ENCODE assay signal across 9 cellular contexts in genomic region chr2:118223487-118224136, GRCh38.
A peak's percentile ranks its signal among the peaks of the same experiment; 100 is the strongest.
DNase-seq lines count a peak whose midpoint lies in the region; ATAC-seq, FAIRE-seq and TF ChIP-seq lines count a peak whose summit lies in the region.
"Had no signal": no experiment of that assay in that cellular context is flagged by ENCODE, and none has a peak within 500 bp of the region (broad histone marks: within the 10 kb centered on the region; RNA-seq: fewer than 3 reads in every experiment).

No MANE protein-coding gene starts in this region.

- TF ChIP-seq CTCF in bronchial epithelial cell (IDR thresholded peaks at IDR 0.05; ENCODE audit: insufficient read depth, low read length, severe bottlenecking) (no peak), neural cell (IDR thresholded peaks at IDR 0.05; ENCODE audit: poor library complexity, severe bottlenecking) (no peak)

- H3F3A ChIP-seq in neural cell (ENCODE audit: insufficient read depth, low read length, poor library complexity, severe bottlenecking): no peaks in the 10 kb centered on the region

- H3K36me3 ChIP-seq in bronchial epithelial cell (ENCODE audit: control insufficient read depth, insufficient read depth, low read length) (no peaks in the 10 kb centered on the region), neural cell (ENCODE audit: insufficient read depth, low read length) (no peaks in the 10 kb centered on the region)

- TF ChIP-seq EP300 in neural cell (conservative IDR thresholded peaks at IDR 0.05; ENCODE audit: poor library complexity, severe bottlenecking): no peak

- TF ChIP-seq RAD21 in neural cell (conservative IDR thresholded peaks at IDR 0.05): no peak

- no peaks in the 10 kb centered on the region for H4K20me1 ChIP-seq in neural cell (ENCODE audit: insufficient read depth)

- H3K9me2 ChIP-seq in neural cell (ENCODE audit: insufficient read depth, low read length): no peaks in the 10 kb centered on the region

- ATAC-seq in HG03135 (IDR thresholded peaks at IDR 0.05; ENCODE audit: unreplicated experiment): peak; percentile 5
- ATAC-seq in GM18873 (IDR thresholded peaks at IDR 0.05; ENCODE audit: low FRiP score, unreplicated experiment): no peak
- no peak for ATAC-seq in GM21367 (IDR thresholded peaks at IDR 0.05; ENCODE audit: unreplicated experiment)
- no peak for ATAC-seq in left colon

- H3K4me2 ChIP-seq in neural cell (ENCODE audit: low read length): no peak overlapping the region

- no peak for FAIRE-seq in bronchial epithelial cell (lab: Jason Lieb, UNC)
- FAIRE-seq: A204.1 had no signal

- intact Hi-C loops in left colon (cut with DNase I, micrococcal nuclease): loop anchor here in 1 of 2 donors (5.0 kb wide), 1 partner anchor 629 kb away; no protein-coding TSS in a partner anchor

- DNase-seq in NCI-H524 (lab: John Stamatoyannopoulos, UW) (peak; percentile 12 to 39), NCI-H524 treated with DMSO at 0.1 percent for 48 hours (lab: John Stamatoyannopoulos, UW) (no peak), bronchial epithelial cell (ENCODE audit: low read depth) (no peak), left colon (no peak)

- no peak overlapping the region for H3K9ac ChIP-seq in neural cell (ENCODE audit: low read length)

- H3K4me3 ChIP-seq in bronchial epithelial cell (ENCODE audit: low read depth, low read length): peak overlapping the region; percentile 43
- no peak overlapping the region for H3K4me3 ChIP-seq in neural cell (ENCODE audit: low read length)

- H3K27me3 ChIP-seq in bronchial epithelial cell (ENCODE audit: control insufficient read depth, insufficient read depth, low read length) (no peaks in the 10 kb centered on the region), neural cell (ENCODE audit: insufficient read depth, low read depth, low read length) (peaks cover 86% of the 10 kb centered on the region)

- no peaks in the 10 kb centered on the region for H3K79me2 ChIP-seq in neural cell (replicated peaks; ENCODE audit: insufficient read depth, low read length)

- no peak overlapping the region for H3K27ac ChIP-seq in neural cell (ENCODE audit: low read length)

- no peak overlapping the region for H2AFZ ChIP-seq in neural cell (ENCODE audit: low read depth, low read length)

- no peaks in the 10 kb centered on the region for H3K9me3 ChIP-seq in neural cell (ENCODE audit: low read length)

TF ChIP-seq in neural cell, 6 proteins besides CTCF, POLR2A, EP300 and RAD21:
- TF ChIP-seq POLR2AphosphoS5 (IDR thresholded peaks at IDR 0.05) (peak; percentile 20), MXI1 (conservative IDR thresholded peaks at IDR 0.05; ENCODE audit: poor library complexity, severe bottlenecking) (no peak), REST (IDR thresholded peaks at IDR 0.05; ENCODE audit: borderline replicate concordance) (no peak)

Comparison
In these comparisons a context has a peak if more than half of its experiments do, and no peak if none do; other contexts are left out.
1. DNase-seq: peak in NCI-H524 (2 of 2); none in NCI-H524 treated with DMSO at 0.1 percent for 48 hours (single experiment), bronchial epithelial cell (single experiment) and left colon (0 of 2).